Comparison of ENCODE assay signal across 8 cellular contexts in genomic region chr4:159432436-159432835, GRCh38.
"Had no signal": no experiment of that assay in that cellular context is flagged by ENCODE, and none has a peak within 500 bp of the region (broad histone marks: within the 10 kb centered on the region; RNA-seq: fewer than 3 reads in every experiment).

No MANE protein-coding gene starts in this region.

- H3K4me3 Mint-ChIP-seq: H9 had no signal

- H3K4me3 ChIP-seq: GM23248, K562 had no signal

- H3K9me3 Mint-ChIP-seq: H9 had no signal

- H3K27ac ChIP-seq: GM23248 had no signal

- FAIRE-seq: H1, H54, HTR-8/SVneo, K562 had no signal

- DNase-seq: GM23248, H9, HCEC 1CT, IMR-90 had no signal

- ATAC-seq: K562 had no signal

- H3K9ac ChIP-seq: GM23248 had no signal

- H2AFZ ChIP-seq: GM23248 had no signal
